In the genomic region with DNA sequence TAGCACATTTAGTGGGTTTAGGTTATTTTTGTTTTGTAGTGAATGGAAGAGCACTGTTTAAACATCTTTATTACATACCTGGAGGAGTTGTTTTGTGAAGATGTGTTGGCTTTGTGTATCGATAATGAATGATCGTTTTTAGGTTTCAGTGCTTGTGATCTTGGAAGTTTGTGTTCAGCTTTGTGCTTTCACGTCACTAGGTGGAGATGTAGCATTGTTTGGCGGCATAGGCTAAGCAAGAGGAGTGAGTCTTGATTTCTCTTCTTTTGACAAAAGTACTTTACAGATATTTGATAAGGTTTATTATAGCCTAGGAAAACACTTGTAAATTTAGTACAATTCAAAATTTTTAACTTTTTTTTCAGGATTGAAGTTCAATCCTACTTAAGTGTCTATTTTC, we compare ENCODE assay signal across 11 cellular contexts. TPM values are rescaled to one million over a fixed set of nuclear protein-coding genes. Genes with fewer than 3 reads are reported as not detected.
DNase-seq lines count a peak whose midpoint lies in the region; ATAC-seq, FAIRE-seq and TF ChIP-seq lines count a peak whose summit lies in the region.
"Had no signal": no experiment of that assay in that cellular context is flagged by ENCODE, and none has a peak within 500 bp of the region (broad histone marks: within the 10 kb centered on the region; RNA-seq: fewer than 3 reads in every experiment).

No MANE protein-coding gene starts in this region.

- H3K79me2 ChIP-seq in K562 (ENCODE audit: control insufficient read depth, insufficient read depth, low read length) (no peaks in the 10 kb centered on the region), osteoblast (ENCODE audit: insufficient read depth, low read length) (no peaks in the 10 kb centered on the region)

- TF ChIP-seq CTCF in LNCaP clone FGC (IDR thresholded peaks at IDR 0.05; ENCODE audit: control insufficient read depth, extremely low read depth, insufficient read depth) (peak; percentile 73), K562 (IDR thresholded peaks at IDR 0.05 in 2 of 3, conservative IDR thresholded peaks at IDR 0.05 in 1 of 3; ENCODE audit: insufficient read depth in 2 of 3, low read depth in 1 of 3, low read length in 3 of 3) (peak in 2 of 3 experiments; percentile 39 to 40; a peak in 2 of 6 replicates), lung (IDR thresholded peaks at IDR 0.05; ENCODE audit: control extremely low read depth, extremely low read depth) (peak; percentile 22), osteoblast (IDR thresholded peaks at IDR 0.05; ENCODE audit: extremely low read depth, low read depth, low read length) (no peak)

- 0 out of 3 replicates have a peak, but pooled peaks have one; percentile 39 for ATAC-seq in K562
- ATAC-seq in lung (ENCODE audit: insufficient read depth, low FRiP score), result no peak
- ATAC-seq in stimulated activated effector memory CD8-positive, alpha-beta T cell treated with anti-CD3 and anti-CD28 coated beads, Interleukin-12 subunit alpha, Interleukin-12 subunit beta, amount 100 ng/mL, for 72 hours, result no peak
- ATAC-seq: activated CD8-positive, alpha-beta memory T cell treated with anti-CD3 and anti-CD28 coated beads, Interleukin-2, amount 10 ng/mL, durations not matched to agents 7 days and 5 days had no signal

- no peak overlapping the region for H3K27ac ChIP-seq in K562 (ENCODE audit: extremely low read depth, low read depth, low read length)
- H3K27ac ChIP-seq in lung (ENCODE audit: low read depth in 1 of 2, low read length in 1 of 2), result no peak overlapping the region
- H3K27ac ChIP-seq in osteoblast (ENCODE audit: low read depth, low read length), result no peak overlapping the region

- no peaks in the 10 kb centered on the region for H3K9me3 Mint-ChIP-seq in stimulated activated effector memory CD8-positive, alpha-beta T cell treated with anti-CD3 and anti-CD28 coated beads, Interleukin-12 subunit alpha, Interleukin-12 subunit beta, amount 100 ng/mL, for 72 hours
- H3K9me3 Mint-ChIP-seq: memory B cell had no signal

- TF ChIP-seq POLR2A in K562 (conservative IDR thresholded peaks at IDR 0.05), result no peak

- TF ChIP-seq EP300 in K562 (IDR thresholded peaks at IDR 0.05; ENCODE audit: low read length), result no peak

- H3K4me3 ChIP-seq in LNCaP clone FGC (ENCODE audit: low read depth, low read length) (no peak overlapping the region), K562 (no peak overlapping the region), lung (no peak overlapping the region), osteoblast (ENCODE audit: insufficient read depth, low read length) (no peak overlapping the region)

- no peaks in the 10 kb centered on the region; a peak in 1 of 5 replicates for H3K27me3 ChIP-seq in K562 (ENCODE audit: control insufficient read depth in 2 of 2, insufficient read depth in 2 of 2, low read length in 2 of 2)
- H3K27me3 ChIP-seq in lung (ENCODE audit: control insufficient read depth, insufficient read depth), result no peaks in the 10 kb centered on the region
- no peaks in the 10 kb centered on the region for H3K27me3 ChIP-seq in osteoblast (ENCODE audit: insufficient read depth, low read length)

- WGBS in K562 (ENCODE audit: insufficient coverage, low coverage, missing lambda C conversion rate), result 0% methylated on average over 4 of the region's 4 CpGs
- 49 to 60% methylated on average over 4 of the region's 4 CpGs for WGBS in lung, 2 donors

- peaks cover 58% of the 10 kb centered on the region for H3K36me3 Mint-ChIP-seq in stimulated activated effector memory CD8-positive, alpha-beta T cell treated with anti-CD3 and anti-CD28 coated beads, Interleukin-12 subunit alpha, Interleukin-12 subunit beta, amount 100 ng/mL, for 72 hours

- no peak overlapping the region for H3K9ac ChIP-seq in K562 (ENCODE audit: insufficient read depth in 1 of 2, low read depth in 2 of 2, low read length in 2 of 2)

- H2AFZ ChIP-seq in K562 (ENCODE audit: low read depth, low read length) (no peak overlapping the region), osteoblast (ENCODE audit: low read length) (no peak overlapping the region)

- in situ Hi-C loops in K562 (cut with MboI), result no loop called here

- intact Hi-C loops in K562 (cut with micrococcal nuclease), result loop anchor here (5.0 to 10.0 kb wide), 2 partner anchors 47 to 629 kb away; no protein-coding TSS in a partner anchor

- H3K9me1 ChIP-seq in K562 (ENCODE audit: control insufficient read depth, insufficient read depth, low read length), result no peaks in the 10 kb centered on the region

- CTCF ChIA-PET in K562 (lab: Yijun Ruan, JAX; ENCODE audit: low intra/inter-chr PET ratio), result no interaction called here

- H3K4me3 Mint-ChIP-seq in stimulated activated effector memory CD8-positive, alpha-beta T cell treated with anti-CD3 and anti-CD28 coated beads, Interleukin-12 subunit alpha, Interleukin-12 subunit beta, amount 100 ng/mL, for 72 hours, result no peak overlapping the region
- H3K4me3 Mint-ChIP-seq: activated CD8-positive, alpha-beta memory T cell treated with anti-CD3 and anti-CD28 coated beads, Interleukin-2, amount 10 ng/mL, durations not matched to agents 7 days and 5 days; memory B cell had no signal

- peak in 1 of 2 experiments; percentile 60; a peak in 2 of 4 replicates for TF ChIP-seq RAD21 in K562 (CRISPR knock-in tag; conservative IDR thresholded peaks at IDR 0.05 in 1 of 2, IDR thresholded peaks at IDR 0.05 in 1 of 2)

- no peak for FAIRE-seq in K562 (lab: Jason Lieb, UNC)

- DNase-seq in ELR (ENCODE audit: low read depth) (peak; percentile 8), LNCaP clone FGC (ENCODE audit: low read depth) (no peak), K562 (ENCODE audit: extremely low read depth in 1 of 4, low spot score in 3 of 4) (peak in 1 of 4 experiments; percentile 6), lung (ENCODE audit: low spot score) (no peak), osteoblast (ENCODE audit: insufficient read length, low spot score, missing footprints) (no peak), T-helper 1 cell (no peak), UCSD-AML1 (lab: John Stamatoyannopoulos, UW; ENCODE audit: unreplicated experiment) (no peak)
- no peak for DNase-seq in stimulated activated effector memory CD8-positive, alpha-beta T cell treated with anti-CD3 and anti-CD28 coated beads, Interleukin-12 subunit alpha, Interleukin-12 subunit beta, amount 100 ng/mL, for 72 hours (ENCODE audit: low spot score in 2 of 2)
- DNase-seq: activated CD8-positive, alpha-beta memory T cell treated with anti-CD3 and anti-CD28 coated beads, Interleukin-2, amount 10 ng/mL, durations not matched to agents 7 days and 5 days; stimulated activated CD4-positive, alpha-beta T cell treated with anti-CD3 and anti-CD28 coated beads, Interleukin-4, amount 100 ng/mL, for 24 hours had no signal

- H3K4me2 ChIP-seq in K562 (ENCODE audit: insufficient read depth, low read length) (no peak overlapping the region), osteoblast (ENCODE audit: insufficient read depth, low read length) (no peak overlapping the region)

- H3K36me3 ChIP-seq in K562 (ENCODE audit: control insufficient read depth, insufficient read depth, low read length) (no peaks in the 10 kb centered on the region), lung (ENCODE audit: control insufficient read depth in 2 of 2, insufficient read depth in 2 of 2, low read length in 2 of 2) (no peaks in the 10 kb centered on the region), osteoblast (ENCODE audit: insufficient read depth, low read length) (no peaks in the 10 kb centered on the region)

- H4K20me1 ChIP-seq in K562 (replicated peaks; ENCODE audit: control insufficient read depth, insufficient read depth, low read length) (no peaks in the 10 kb centered on the region), osteoblast (ENCODE audit: insufficient read depth, low read length) (no peaks in the 10 kb centered on the region)

- BruUV-seq in K562 (replicated peaks; lab: Mats Ljungman, UMichigan), result no TSS peak

- H3K9me3 ChIP-seq in K562 (replicated peaks; ENCODE audit: control insufficient read depth, insufficient read depth, low read depth, low read length), result no peaks in the 10 kb centered on the region
- H3K9me3 ChIP-seq in lung (ENCODE audit: control insufficient read depth in 2 of 2, insufficient read depth in 1 of 2, low read length in 1 of 2), result no peaks in the 10 kb centered on the region
- H3K9me3 ChIP-seq in osteoblast (ENCODE audit: low read depth, low read length), result no peaks in the 10 kb centered on the region

- H3K27ac Mint-ChIP-seq in stimulated activated effector memory CD8-positive, alpha-beta T cell treated with anti-CD3 and anti-CD28 coated beads, Interleukin-12 subunit alpha, Interleukin-12 subunit beta, amount 100 ng/mL, for 72 hours, result no peak overlapping the region
- H3K27ac Mint-ChIP-seq: activated CD8-positive, alpha-beta memory T cell treated with anti-CD3 and anti-CD28 coated beads, Interleukin-2, amount 10 ng/mL, durations not matched to agents 7 days and 5 days; memory B cell had no signal

- POLR2A ChIA-PET in K562 (lab: Yijun Ruan, JAX), result no interaction called here

- H3K4me1 Mint-ChIP-seq in stimulated activated effector memory CD8-positive, alpha-beta T cell treated with anti-CD3 and anti-CD28 coated beads, Interleukin-12 subunit alpha, Interleukin-12 subunit beta, amount 100 ng/mL, for 72 hours, result peaks cover 13% of the 10 kb centered on the region

- H3K4me1 ChIP-seq in K562 (replicated peaks in 1 of 2; ENCODE audit: control insufficient read depth in 2 of 2, insufficient read depth in 2 of 2, low read length in 2 of 2) (no peaks in the 10 kb centered on the region), lung (ENCODE audit: control insufficient read depth in 2 of 2, insufficient read depth in 2 of 2, low read length in 2 of 2) (no peaks in the 10 kb centered on the region), osteoblast (ENCODE audit: insufficient read depth, low read length) (no peaks in the 10 kb centered on the region)

RNA-seq across cellular contexts. Expression of gene PDK3, which starts 50.4 kb away (rescaled TPM):
- total RNA-seq in K562 (2011; cell fraction: chromatin; rRNA removed; ENCODE audit: low replicate concordance), result 0.39 and 2.7 TPM in 2 replicates
- 0.39 and 1.0 TPM in 2 replicates for total RNA-seq in K562 (2011; cell fraction: nucleolus; rRNA removed)
- total RNA-seq in K562 (2011; cell fraction: nucleoplasm; rRNA removed), result 0.61 and 0.81 TPM in 2 replicates
- 0.69 and 0.95 TPM in 2 replicates for total RNA-seq in K562 (2014; rRNA removed)
- total RNA-seq in K562 (2014; rRNA removed; fragmentation: Illumina TruSeq; extraction: Trizol), result 0.95 and 1.2 TPM in 2 replicates
- 0.72 and 0.91 TPM in 2 replicates for total RNA-seq in K562 (2015; rRNA removed; fragmentation: Illumina TruSeq; extraction: Trizol)
- total RNA-seq in K562 (2021), result 1.0 TPM in 2 replicates
- 1.6 and 4.9 TPM in 2 replicates for polyA plus RNA-seq in K562 (2011; rRNA removed)
- 1.2 and 1.8 TPM in 2 replicates for polyA plus RNA-seq in K562 (2011; cell fraction: cytosol; rRNA removed)
- polyA plus RNA-seq in K562 (2011; cell fraction: nucleus; rRNA removed), result 0.79 and 1.00 TPM in 2 replicates
- 1.2 and 1.4 TPM in 2 replicates for polyA plus RNA-seq in K562 (2012)
- 0.79 and 1.3 TPM in 2 replicates for polyA plus RNA-seq in K562 (2014; fragmentation: Illumina TruSeq; extraction: Trizol)
- polyA plus RNA-seq in K562 (2014; fragmentation: Nextera tagmentation; extraction: Ambion mirVana), result under 1 TPM; 0.20 to 0.29 TPM
- polyA plus RNA-seq in K562 (2014; rRNA removed), result 1.1 and 1.4 TPM in 2 replicates
- 1.4 and 4.2 TPM in 2 replicates for polyA minus RNA-seq in K562 (2011; rRNA and poly(A)+ RNA removed)
- 1.2 and 1.5 TPM in 2 replicates for polyA minus RNA-seq in K562 (2011; cell fraction: cytosol; rRNA and poly(A)+ RNA removed)
- polyA minus RNA-seq in K562 (2011; cell fraction: nucleus; rRNA and poly(A)+ RNA removed), result 0.22 and 0.54 TPM in 2 replicates
- 10 to 100 TPM; 16.5 to 18.9 TPM for total RNA-seq in lung
- 1 to 10 TPM; 4.6 to 7.8 TPM for polyA plus RNA-seq in lung
- 8.5 and 9.0 TPM in 2 replicates for total RNA-seq in osteoblast
